8 cellular contexts compared by ENCODE assay signal in genomic region chr7:75157640-75158039, GRCh38.
DNase-seq lines count a peak whose midpoint lies in the region; ATAC-seq and TF ChIP-seq lines count a peak whose summit lies in the region.
"Not testable (repeated sequence)": the region's sequence is repeated elsewhere in the genome, so short reads cannot be mapped to it uniquely, and the experiment has no call there.

No MANE protein-coding gene starts in this region.

- H3K4me3 ChIP-seq in WI38 (ENCODE audit: low read depth, low read length) (0 out of 2 replicates have a peak overlapping the region, but pooled peaks have one; percentile 17), iPS DF 6.9 (ENCODE audit: low read length) (peak overlapping the region; percentile 24; the same call in 1 of the 2 replicates), spleen (peak overlapping the region in 3 of 8 donors; percentile 32 to 40 (median 33))
- H3K4me3 ChIP-seq in aorta (ENCODE audit: low read length in 2 of 2), result not testable (repeated sequence)

- not testable (repeated sequence) for H3K9me3 ChIP-seq in iPS DF 6.9 (ENCODE audit: control insufficient read depth, insufficient read depth, low read length); spleen; aorta (ENCODE audit: control insufficient read depth, low read length)

- H3K36me3 Mint-ChIP-seq in natural killer cell treated with Interleukin-12 subunit alpha and Interleukin-12 subunit beta and Interleukin-15 and Interleukin-18, amount 100 ng/mL, for 72 hours, result not testable (repeated sequence)

- not testable (repeated sequence) for H3K4me1 ChIP-seq in iPS DF 6.9 (ENCODE audit: control insufficient read depth, insufficient read depth, low read length); spleen; aorta (ENCODE audit: control insufficient read depth in 1 of 2, insufficient read depth in 2 of 2, low read length in 2 of 2)

- H3K27me3 ChIP-seq in iPS DF 6.9 (ENCODE audit: control insufficient read depth, insufficient read depth, low read length); spleen (replicated peaks in 1 of 7); aorta (ENCODE audit: control insufficient read depth in 1 of 2, insufficient read depth in 2 of 2, low read length in 1 of 2): not testable (repeated sequence)

- not testable (repeated sequence) for TF ChIP-seq CTCF in WI38 (IDR thresholded peaks at IDR 0.05; ENCODE audit: low read depth, low read length); spleen (IDR thresholded peaks at IDR 0.05 in 8 of 11, conservative IDR thresholded peaks at IDR 0.05 in 3 of 11)

- H3K27ac ChIP-seq in iPS DF 6.9 (ENCODE audit: low read length); aorta (ENCODE audit: low read depth in 1 of 2, low read length in 2 of 2): not testable (repeated sequence)
- H3K27ac ChIP-seq in spleen, result peak overlapping the region in 4 of 8 donors; percentile 20 to 82 (median 54)

- not testable (repeated sequence) for H3K27ac Mint-ChIP-seq in natural killer cell treated with Interleukin-12 subunit alpha and Interleukin-12 subunit beta and Interleukin-15 and Interleukin-18, amount 100 ng/mL, for 72 hours

- H3K27me3 Mint-ChIP-seq in natural killer cell treated with Interleukin-12 subunit alpha and Interleukin-12 subunit beta and Interleukin-15 and Interleukin-18, amount 100 ng/mL, for 72 hours, result not testable (repeated sequence)

- TF ChIP-seq POLR2A in spleen (IDR thresholded peaks at IDR 0.05), result not testable (repeated sequence)

- not testable (repeated sequence) for H3K9me3 Mint-ChIP-seq in natural killer cell treated with Interleukin-12 subunit alpha and Interleukin-12 subunit beta and Interleukin-15 and Interleukin-18, amount 100 ng/mL, for 72 hours

- ATAC-seq in GM21528 (IDR thresholded peaks at IDR 0.05; ENCODE audit: low FRiP score, unreplicated experiment) (peak; percentile 1), esophagus mucosa (peak; percentile 3)
- not testable (repeated sequence) for ATAC-seq in natural killer cell treated with Interleukin-12 subunit alpha and Interleukin-12 subunit beta and Interleukin-15 and Interleukin-18, amount 100 ng/mL, for 72 hours; aorta (ENCODE audit: low FRiP score)

- intact Hi-C loops in spleen (cut with DNase I; ENCODE audit: low total_unique reads); aorta (cut with DNase I): not testable (repeated sequence)

- WGBS in iPS DF 6.9 (ENCODE audit: insufficient coverage, insufficient read length), result no CpG with 5 or more reads among the region's 31 CpGs
- WGBS in spleen, 5 donors, result 16 to 27% (median 16%) methylated on average over 7 to 20 of the region's 31 CpGs; no CpG with 5 or more reads in 2 of the 5 donors
- 26 to 29% methylated on average over 9 to 23 of the region's 31 CpGs for WGBS in aorta, 2 donors

- H3K4me1 Mint-ChIP-seq in natural killer cell treated with Interleukin-12 subunit alpha and Interleukin-12 subunit beta and Interleukin-15 and Interleukin-18, amount 100 ng/mL, for 72 hours (ENCODE audit: low read depth in 2 of 2), result not testable (repeated sequence)

- not testable (repeated sequence) for H3K4me3 Mint-ChIP-seq in natural killer cell treated with Interleukin-12 subunit alpha and Interleukin-12 subunit beta and Interleukin-15 and Interleukin-18, amount 100 ng/mL, for 72 hours

- H3K36me3 ChIP-seq in iPS DF 6.9 (ENCODE audit: control insufficient read depth, insufficient read depth, low read length); spleen; aorta (ENCODE audit: control insufficient read depth in 1 of 2, insufficient read depth in 2 of 2, low read length in 1 of 2): not testable (repeated sequence)

- peak; percentile 38 for DNase-seq in activated T-cell treated with anti-CD3 and anti-CD28 coated beads, Interleukin-2, amount 50 U/mL, for 1 hour
- not testable (repeated sequence) for DNase-seq in iPS DF 6.9 (ENCODE audit: low read depth, low spot score)
- peak; percentile 51 for DNase-seq in natural killer cell treated with Interleukin-12 subunit alpha and Interleukin-12 subunit beta and Interleukin-15 and Interleukin-18, amount 100 ng/mL, for 72 hours (ENCODE audit: low spot score)
- DNase-seq in spleen, result peak; percentile 82
- DNase-seq in aorta, result peak; percentile 38 to 49
